In genomic region chr17:50266384-50267073, GRCh38 we compare ENCODE assay signal across 9 cellular contexts. TPM values are rescaled to one million over a fixed set of nuclear protein-coding genes. Genes with fewer than 3 reads are reported as not detected.
A peak's percentile ranks its signal among the peaks of the same experiment; 100 is the strongest.
DNase-seq lines count a peak whose midpoint lies in the region; ATAC-seq, FAIRE-seq and TF ChIP-seq lines count a peak whose summit lies in the region.
"Had no signal": no experiment of that assay in that cellular context is flagged by ENCODE, and none has a peak within 500 bp of the region (broad histone marks: within the 10 kb centered on the region; RNA-seq: fewer than 3 reads in every experiment).

No MANE protein-coding gene starts in this region.

- H3K4me3 ChIP-seq in Panc1 (ENCODE audit: low read depth in 2 of 2, low read length in 2 of 2) (no peak overlapping the region), fibroblast of mammary gland (ENCODE audit: control insufficient read depth, low read depth, low read length) (peak overlapping the region; percentile 3), skin epidermis (no peak overlapping the region), gastrocnemius medialis (no peak overlapping the region)

- in situ Hi-C loops in Panc1 (cut with HindIII; ENCODE audit: low pct_unique_long_range_greater_than_20kb, low sequenced_read_pairs): loop anchor here (5.0 kb wide), 1 partner anchor 49 kb away; no protein-coding TSS in a partner anchor
- in situ Hi-C loops in gastrocnemius medialis (cut with MboI; ENCODE audit: low sequenced_read_pairs in 4 of 4): no loop called here

- intact Hi-C loops in Panc1 (cut with micrococcal nuclease; ENCODE audit: unreplicated experiment) (no loop called here), gastrocnemius medialis (cut with DNase I; ENCODE audit: low total_unique reads) (no loop called here)

- H3K4me1 ChIP-seq in Panc1 (ENCODE audit: control insufficient read depth, insufficient read depth, low read length) (peaks cover 38% of the 10 kb centered on the region), gastrocnemius medialis (no peaks in the 10 kb centered on the region)

- TF ChIP-seq CTCF in Panc1 (IDR thresholded peaks at IDR 0.05) (no peak), fibroblast of mammary gland (conservative IDR thresholded peaks at IDR 0.05; ENCODE audit: control insufficient read depth, insufficient read depth, low read depth, low read length) (peak; percentile 18), gastrocnemius medialis (IDR thresholded peaks at IDR 0.05 in 4 of 5, conservative IDR thresholded peaks at IDR 0.05 in 1 of 5) (no peak)

- no peaks in the 10 kb centered on the region for H3K36me3 ChIP-seq in Panc1 (ENCODE audit: control insufficient read depth, insufficient read depth, low read length)
- no peaks in the 10 kb centered on the region for H3K36me3 ChIP-seq in gastrocnemius medialis

- peak; percentile 15 for DNase-seq in GM12892 (ENCODE audit: insufficient read length)
- no peak for DNase-seq in Panc1 (ENCODE audit: low read depth, low spot score)
- DNase-seq in fibroblast of mammary gland (ENCODE audit: low read depth): peak; percentile 90
- DNase-seq in NAMALWA (ENCODE audit: low spot score): no peak
- no peak for DNase-seq in gastrocnemius medialis

- POLR2A ChIA-PET in Panc1 (lab: Charles Lee): no interaction called here

- BruUV-seq in Panc1 (replicated peaks; lab: Mats Ljungman, UMichigan): no TSS peak

- H3K27ac ChIP-seq in Panc1 (ENCODE audit: low read length) (peak overlapping the region; percentile 21), skin epidermis (peak overlapping the region in 19 of 21 experiments; percentile 1 to 90 (median 62)), gastrocnemius medialis (no peak overlapping the region)
- H3K27ac ChIP-seq: epithelial cell of prostate had no signal

- TF ChIP-seq POLR2A in GM12892 (IDR thresholded peaks at IDR 0.05; ENCODE audit: low read depth, low read length) (no peak), gastrocnemius medialis (IDR thresholded peaks at IDR 0.05) (no peak)

- FAIRE-seq in GM12892 (lab: Jason Lieb, UNC): no peak

- peak; percentile 79 for ATAC-seq in Panc1
- ATAC-seq in GM21825 (IDR thresholded peaks at IDR 0.05; ENCODE audit: unreplicated experiment): no peak
- ATAC-seq in GM18511 (IDR thresholded peaks at IDR 0.05; ENCODE audit: unreplicated experiment): no peak
- no peak for ATAC-seq in gastrocnemius medialis

- CTCF ChIA-PET in Panc1 (lab: Charles Lee): interaction anchor here (0.7 kb wide), 1 partner anchor 60 kb away, joined by 3 read pairs; no protein-coding TSS in a partner anchor

- H3K27me3 ChIP-seq in Panc1 (ENCODE audit: control insufficient read depth, insufficient read depth, low read length) (no peaks in the 10 kb centered on the region), gastrocnemius medialis (no peaks in the 10 kb centered on the region)

- no peaks in the 10 kb centered on the region for H3K9me3 ChIP-seq in Panc1 (ENCODE audit: control insufficient read depth, insufficient read depth, low read depth, low read length)
- no peaks in the 10 kb centered on the region for H3K9me3 ChIP-seq in gastrocnemius medialis

RNA-seq across cellular contexts. Expression of gene TMEM92, which starts 7.7 kb away (rescaled TPM):
- polyA plus RNA-seq in GM12892 (2012; ENCODE audit: missing spikeins): not detected
- total RNA-seq in Panc1 (2021; ENCODE audit: unreplicated experiment) (0.54 TPM), gastrocnemius medialis (not detected)
- 0.58 TPM for polyA plus RNA-seq in Panc1 (2012; ENCODE audit: insufficient read length)

Comparison
In these comparisons a context has a peak if more than half of its experiments do, and no peak if none do; other contexts are left out.
1. DNase-seq: peak in GM12892 (single experiment) and fibroblast of mammary gland (single experiment); none in Panc1 (single experiment), NAMALWA (single experiment) and gastrocnemius medialis (0 of 2).
2. H3K27ac ChIP-seq: peak in Panc1 (single experiment) and skin epidermis (19 of 21); none in gastrocnemius medialis (0 of 4).